Comparison of ENCODE assay signal across 8 cellular contexts in genomic region chr10:101353692-101354583, GRCh38. TPM values are rescaled to one million over a fixed set of nuclear protein-coding genes. Genes with fewer than 3 reads are reported as not detected.
DNase-seq lines count a peak whose midpoint lies in the region; ATAC-seq and TF ChIP-seq lines count a peak whose summit lies in the region.

Gene BTRC, plus strand, starts transcription at chr10:101354165. Its CDS starts 16 bp downstream, at chr10:101354181.

- DNase-seq in NCI-H187 (lab: John Stamatoyannopoulos, UW) (peak; percentile 63 to 88), T-helper 2 cell (peak; percentile 85 to 100 (median 95)), left ventricle myocardium inferior (peak; percentile 94), progenitor cell of endocrine pancreas (ENCODE audit: low spot score, unreplicated experiment) (peak; percentile 88), ureter (ENCODE audit: low spot score) (peak; percentile 96)

- H3K36me3 ChIP-seq in left ventricle myocardium inferior = no peaks in the 10 kb centered on the region

- no peak for TF ChIP-seq CTCF in left ventricle myocardium inferior (IDR thresholded peaks at IDR 0.05; ENCODE audit: borderline replicate concordance)
- TF ChIP-seq CTCF in progenitor cell of endocrine pancreas (IDR thresholded peaks at IDR 0.05; ENCODE audit: unreplicated experiment) = peak; percentile 14

- H3K4me1 ChIP-seq in left ventricle myocardium inferior = peaks cover 54% of the 10 kb centered on the region

- ATAC-seq in GM18498 (IDR thresholded peaks at IDR 0.05; ENCODE audit: unreplicated experiment) (peak; percentile 96), HG02938 (IDR thresholded peaks at IDR 0.05; ENCODE audit: unreplicated experiment) (peak; percentile 93)

- H3K27me3 ChIP-seq in left ventricle myocardium inferior (ENCODE audit: low read depth) = peaks cover 12% of the 10 kb centered on the region

- intact Hi-C loops in left ventricle myocardium inferior (cut with micrococcal nuclease) = no loop called here

- H3K9me3 ChIP-seq in left ventricle myocardium inferior (replicated peaks) = no peaks in the 10 kb centered on the region

- H3K4me3 ChIP-seq in left ventricle myocardium inferior = peak within 1 kb of the TSS; percentile 86

- H3K27ac Mint-ChIP-seq in progenitor cell of endocrine pancreas = peak within 1 kb of the TSS; percentile 93

- no peaks in the 10 kb centered on the region for H3K9me3 Mint-ChIP-seq in progenitor cell of endocrine pancreas (ENCODE audit: low read depth)

- H3K4me1 Mint-ChIP-seq in progenitor cell of endocrine pancreas (ENCODE audit: low read depth) = peaks cover 19% of the 10 kb centered on the region

- peaks cover 10% of the 10 kb centered on the region for H3K27me3 Mint-ChIP-seq in progenitor cell of endocrine pancreas

- H3K27ac ChIP-seq in angular gyrus (ENCODE audit: low read depth, low read length) (peak within 1 kb of the TSS; percentile 86), left ventricle myocardium inferior (replicated peaks) (peak within 1 kb of the TSS; percentile 91)

- H3K36me3 Mint-ChIP-seq in progenitor cell of endocrine pancreas (ENCODE audit: insufficient read depth) = peaks cover 6% of the 10 kb centered on the region

- H3K4me3 Mint-ChIP-seq in progenitor cell of endocrine pancreas (ENCODE audit: low read depth) = peak within 1 kb of the TSS; percentile 95

RNA-seq across cellular contexts. Expression of gene BTRC, which starts in this region (rescaled TPM):
- total RNA-seq in left ventricle myocardium inferior (34.8 TPM), progenitor cell of endocrine pancreas (43.5 and 46.5 TPM in 2 replicates), ureter (30.9 TPM)

Comparison
In these comparisons a context has a peak if more than half of its experiments do, and no peak if none do; other contexts are left out.
1. Peak in every context shown above with its lines: DNase-seq, ATAC-seq, H3K4me3 ChIP-seq and H3K27ac ChIP-seq.